Comparison of ENCODE assay signal across 1 cellular context in genomic region chr6:150732765-150733539, GRCh38.
TF ChIP-seq lines count a peak whose summit lies in the region.

No MANE protein-coding gene starts in this region.

TF ChIP-seq in GM12878, 131 proteins besides CTCF, POLR2A, EP300 and RAD21 (continued from another document):
- TF ChIP-seq E4F1 (IDR thresholded peaks at IDR 0.05; ENCODE audit: borderline replicate concordance, partially characterized antibody) = no peak
- peak; percentile 41; the same call in 1 of the 2 replicates for TF ChIP-seq IKZF1 (conservative IDR thresholded peaks at IDR 0.05)
- no peak for TF ChIP-seq ASH2L (IDR thresholded peaks at IDR 0.05; ENCODE audit: borderline replicate concordance, low read depth)
- peak; percentile 27; the same call in 1 of the 2 replicates for TF ChIP-seq BCL11A (IDR thresholded peaks at IDR 0.05; ENCODE audit: low read depth, low read length)
- TF ChIP-seq MTA2 (IDR thresholded peaks at IDR 0.05; ENCODE audit: low read depth) = peak; percentile 66
- peak; percentile 59 for TF ChIP-seq SKIL (IDR thresholded peaks at IDR 0.05; ENCODE audit: low read depth, poor library complexity, severe bottlenecking)
- TF ChIP-seq POU2F2 (IDR thresholded peaks at IDR 0.05; ENCODE audit: borderline replicate concordance, low read depth, low read length) = peak; percentile 95
- TF ChIP-seq JUNB (IDR thresholded peaks at IDR 0.05) = peak; percentile 61
- TF ChIP-seq IRF4 (IDR thresholded peaks at IDR 0.05; ENCODE audit: low read depth, low read length) = 0 out of 2 replicates have a peak, but pooled peaks have one; percentile 13
- TF ChIP-seq ATF7 (IDR thresholded peaks at IDR 0.05; ENCODE audit: low read depth) = peak; percentile 17; the same call in 1 of the 2 replicates
- TF ChIP-seq HDGF (IDR thresholded peaks at IDR 0.05) = no peak
